Comparison of ENCODE assay signal across 35 cellular contexts in genomic region chr2:186205243-186205642, GRCh38.
DNase-seq lines count a peak whose midpoint lies in the region; ATAC-seq, FAIRE-seq and TF ChIP-seq lines count a peak whose summit lies in the region.
"Had no signal": no experiment of that assay in that cellular context is flagged by ENCODE, and none has a peak within 500 bp of the region (broad histone marks: within the 10 kb centered on the region; RNA-seq: fewer than 3 reads in every experiment).

No MANE protein-coding gene starts in this region.

- no peaks in the 10 kb centered on the region for H3K36me3 ChIP-seq in OCI-LY3 (replicated peaks; ENCODE audit: low read depth, low read length)
- no peaks in the 10 kb centered on the region for H3K36me3 ChIP-seq in kidney (ENCODE audit: control insufficient read depth in 1 of 2, insufficient read depth in 2 of 2, low read length in 2 of 2)
- H3K36me3 ChIP-seq: brain microvascular endothelial cell, left ventricle myocardium inferior, neutrophil, prostate gland, right lobe of liver, spleen, thyroid gland, uterus had no signal

- H3K27me3 Mint-ChIP-seq in T-cell (no peaks in the 10 kb centered on the region), CD14-positive monocyte (ENCODE audit: low read depth in 3 of 3) (no peaks in the 10 kb centered on the region)
- H3K27me3 Mint-ChIP-seq in activated CD4-positive, alpha-beta memory T cell treated with anti-CD3 and anti-CD28 coated beads, Interleukin-2, amount 10 ng/mL, durations not matched to agents 7 days and 5 days = no peaks in the 10 kb centered on the region
- H3K27me3 Mint-ChIP-seq: CD8-positive, alpha-beta memory T cell had no signal

- intact Hi-C loops in kidney (cut with DNase I) (no loop called here), CD14-positive monocyte (cut with micrococcal nuclease) (no loop called here)

- no peaks in the 10 kb centered on the region for H3K79me2 ChIP-seq in OCI-LY3 (ENCODE audit: low read length)

- H3K9ac ChIP-seq in OCI-LY3 (ENCODE audit: low read length) (no peak overlapping the region), kidney (ENCODE audit: low read length in 2 of 2) (no peak overlapping the region)

- no peak overlapping the region for H3K4me3 Mint-ChIP-seq in T-cell
- H3K4me3 Mint-ChIP-seq in CD14-positive monocyte = no peak overlapping the region
- H3K4me3 Mint-ChIP-seq in activated CD4-positive, alpha-beta memory T cell treated with anti-CD3 and anti-CD28 coated beads, Interleukin-2, amount 10 ng/mL, durations not matched to agents 7 days and 5 days = no peak overlapping the region
- H3K4me3 Mint-ChIP-seq: CD8-positive, alpha-beta memory T cell; endodermal cell had no signal

- peaks cover 0 to 3% (median 0%) of the 10 kb centered on the region in 3 donors for H3K9me3 Mint-ChIP-seq in T-cell
- H3K9me3 Mint-ChIP-seq in CD14-positive monocyte = peaks cover 0 to 4% (median 1%) of the 10 kb centered on the region in 7 donors
- no peaks in the 10 kb centered on the region for H3K9me3 Mint-ChIP-seq in activated CD4-positive, alpha-beta memory T cell treated with anti-CD3 and anti-CD28 coated beads, Interleukin-2, amount 10 ng/mL, durations not matched to agents 7 days and 5 days
- H3K9me3 Mint-ChIP-seq: activated naive CD4-positive, alpha-beta T cell treated with anti-CD3 and anti-CD28 coated beads, Interleukin-2, amount 50 U/mL, for 72 hours; endodermal cell had no signal

- H3K27me3 ChIP-seq in OCI-LY3 (ENCODE audit: low read depth, low read length) = no peaks in the 10 kb centered on the region
- H3K27me3 ChIP-seq: brain microvascular endothelial cell, neutrophil, right lobe of liver, spleen, thyroid gland, uterus had no signal

- POLR2A ChIA-PET in T-cell (lab: Charles Lee) = no interaction called here
- POLR2A ChIA-PET in activated CD4-positive, alpha-beta memory T cell treated with anti-CD3 and anti-CD28 coated beads, Interleukin-2, amount 10 ng/mL, durations not matched to agents 7 days and 5 days (lab: Charles Lee) = no interaction called here

- CTCF ChIA-PET in T-cell (lab: Charles Lee) = interaction anchor here in 1 of 2 donors (0.6 kb wide), 1 partner anchor 134 kb away, joined by 5 read pairs; no protein-coding TSS in a partner anchor
- CTCF ChIA-PET in activated CD4-positive, alpha-beta memory T cell treated with anti-CD3 and anti-CD28 coated beads, Interleukin-2, amount 10 ng/mL, durations not matched to agents 7 days and 5 days (lab: Charles Lee) = no interaction called here

- H3K27ac Mint-ChIP-seq in T-cell (no peak overlapping the region), CD14-positive monocyte (no peak overlapping the region)
- no peak overlapping the region for H3K27ac Mint-ChIP-seq in activated CD4-positive, alpha-beta memory T cell treated with anti-CD3 and anti-CD28 coated beads, Interleukin-2, amount 10 ng/mL, durations not matched to agents 7 days and 5 days
- H3K27ac Mint-ChIP-seq: activated naive CD4-positive, alpha-beta T cell treated with anti-CD3 and anti-CD28 coated beads, Interleukin-2, amount 50 U/mL, for 72 hours; endodermal cell had no signal

- H3K4me3 ChIP-seq in OCI-LY3 (ENCODE audit: low read length) (no peak overlapping the region), kidney (ENCODE audit: low read length in 2 of 2) (no peak overlapping the region)
- H3K4me3 ChIP-seq: K562, left ventricle myocardium inferior, prostate gland, right lobe of liver, SK-N-MC, spleen, thyroid gland, uterus had no signal

- ATAC-seq in HG03159 (IDR thresholded peaks at IDR 0.05; ENCODE audit: unreplicated experiment) (peak; percentile 59), T-cell (replicated peaks in 1 of 4) (no peak)
- ATAC-seq: activated naive CD4-positive, alpha-beta T cell treated with anti-CD3 and anti-CD28 coated beads, Interleukin-2, amount 50 U/mL, for 72 hours; K562; right lobe of liver had no signal

- H3K27ac ChIP-seq in OCI-LY3 (ENCODE audit: low read length) (peak overlapping the region; percentile 5; the same call in 1 of the 2 replicates), kidney (ENCODE audit: low read depth in 2 of 2, low read length in 2 of 2) (no peak overlapping the region)
- H3K27ac ChIP-seq: brain microvascular endothelial cell, left ventricle myocardium inferior, neutrophil, prostate gland, right lobe of liver, RWPE1, SK-N-MC, spleen, thyroid gland, uterus, VCaP had no signal

- H3K4me2 ChIP-seq in OCI-LY3 (ENCODE audit: low read length) = peak overlapping the region; percentile 42

- peak; percentile 6 for DNase-seq in GF-D8 (lab: John Stamatoyannopoulos, UW)
- DNase-seq in kidney = no peak
- DNase-seq in NCI-H526 (lab: John Stamatoyannopoulos, UW) = no peak
- no peak for DNase-seq in T-cell
- no peak for DNase-seq in CD14-positive monocyte (ENCODE audit: low spot score)
- DNase-seq in activated CD4-positive, alpha-beta memory T cell treated with anti-CD3 and anti-CD28 coated beads, Interleukin-2, amount 10 ng/mL, durations not matched to agents 7 days and 5 days = no peak
- DNase-seq: activated CD4-positive, alpha-beta T cell treated with anti-CD3 and anti-CD28 coated beads for 48 hours; activated effector memory CD4-positive, alpha-beta T cell treated with Interleukin-2 at 50 U/mL for 16 hours; amygdala; brain microvascular endothelial cell; CD8-positive, alpha-beta memory T cell; cerebellar nuclear complex; dermis blood vessel endothelial cell; endodermal cell; glutamatergic neuron; left ventricle myocardium inferior; NCI-H1436 treated with DMSO at 0.1 percent for 48 hours; NCI-H345; NCI-H748 treated with DMSO at 0.1 percent for 48 hours; right lobe of liver; spleen; stimulated activated CD8-positive, alpha-beta memory T cell treated with anti-CD3 and anti-CD28 coated beads, Interleukin-4, amount 100 ng/mL, for 48 hours; T-helper 2 cell; thyroid gland; uterus had no signal

- TF ChIP-seq CTCF in OCI-LY3 (IDR thresholded peaks at IDR 0.05; ENCODE audit: low read depth, low read length) (no peak), kidney (IDR thresholded peaks at IDR 0.05; ENCODE audit: borderline replicate concordance, extremely low read depth, insufficient read depth) (no peak), CD14-positive monocyte (IDR thresholded peaks at IDR 0.05) (no peak)

- H3K4me1 Mint-ChIP-seq in T-cell (peaks cover 2 to 8% (median 4%) of the 10 kb centered on the region in 3 donors), CD14-positive monocyte (no peaks in the 10 kb centered on the region)
- H3K4me1 Mint-ChIP-seq in activated CD4-positive, alpha-beta memory T cell treated with anti-CD3 and anti-CD28 coated beads, Interleukin-2, amount 10 ng/mL, durations not matched to agents 7 days and 5 days = no peaks in the 10 kb centered on the region

- H2AFZ ChIP-seq in OCI-LY3 (ENCODE audit: low read depth, low read length) = no peak overlapping the region

- no peaks in the 10 kb centered on the region for H3K9me3 ChIP-seq in OCI-LY3 (ENCODE audit: insufficient read depth, low read length)
- H3K9me3 ChIP-seq in kidney (ENCODE audit: control insufficient read depth in 1 of 2, low read length in 2 of 2) = no peaks in the 10 kb centered on the region
- H3K9me3 ChIP-seq: left ventricle myocardium inferior, neutrophil, prostate gland, right lobe of liver, spleen, thyroid gland, uterus had no signal

- H3K4me1 ChIP-seq in OCI-LY3 (ENCODE audit: low read length) (peaks cover 13% of the 10 kb centered on the region), kidney (ENCODE audit: control insufficient read depth in 1 of 2, insufficient read depth in 1 of 2, low read depth in 1 of 2, low read length in 2 of 2) (no peaks in the 10 kb centered on the region)
- H3K4me1 ChIP-seq: left ventricle myocardium inferior, prostate gland, right lobe of liver, spleen, thyroid gland, uterus had no signal

- peak; percentile 52 for FAIRE-seq in kidney (lab: Jason Lieb, UNC)
- FAIRE-seq: GM18507, K562 had no signal

- H3K36me3 Mint-ChIP-seq in T-cell = no peaks in the 10 kb centered on the region
- no peaks in the 10 kb centered on the region for H3K36me3 Mint-ChIP-seq in CD14-positive monocyte
- no peaks in the 10 kb centered on the region for H3K36me3 Mint-ChIP-seq in activated CD4-positive, alpha-beta memory T cell treated with anti-CD3 and anti-CD28 coated beads, Interleukin-2, amount 10 ng/mL, durations not matched to agents 7 days and 5 days (ENCODE audit: low read depth)
- H3K36me3 Mint-ChIP-seq: activated naive CD4-positive, alpha-beta T cell treated with anti-CD3 and anti-CD28 coated beads, Interleukin-2, amount 50 U/mL, for 72 hours had no signal

- no peaks in the 10 kb centered on the region for H4K20me1 ChIP-seq in OCI-LY3 (ENCODE audit: insufficient read depth, low read length)
